In genomic region chr1:244049969-244050834, GRCh38 we compare ENCODE assay signal across 8 cellular contexts. TPM values are rescaled to one million over a fixed set of nuclear protein-coding genes. Genes with fewer than 3 reads are reported as not detected.
DNase-seq lines count a peak whose midpoint lies in the region; ATAC-seq and TF ChIP-seq lines count a peak whose summit lies in the region.

No MANE protein-coding gene starts in this region.

- peak overlapping the region; percentile 97 for H3K4me2 ChIP-seq in GM23338

- ATAC-seq in GM23338 (no peak), heart right ventricle (no peak), GM18873 (IDR thresholded peaks at IDR 0.05; ENCODE audit: low FRiP score, unreplicated experiment) (no peak)

- H3K9me2 ChIP-seq in GM23338 (ENCODE audit: insufficient read depth), result no peaks in the 10 kb centered on the region

- intact Hi-C loops in A673 (cut with micrococcal nuclease; ENCODE audit: unreplicated experiment), result loop anchor here (2.0 kb wide), 1 partner anchor 223 kb away; no protein-coding TSS in a partner anchor
- intact Hi-C loops in activated CD4-positive, alpha-beta memory T cell treated with anti-CD3 and anti-CD28 coated beads for 36 hours (cut with micrococcal nuclease), result loop anchor here (5.0 to 10.0 kb wide), 3 partner anchors 222 to 705 kb away; no protein-coding TSS in a partner anchor
- intact Hi-C loops in heart right ventricle (cut with DNase I), result loop anchor here in 5 of 10 donors (2.0 to 10.0 kb wide), 6 partner anchors 87 to 705 kb away; partner anchors contain the start of gene AKT3 (in 1 of the 5)

- whole genome bisulfite sequencing in heart right ventricle, 2 donors, result 3 to 5% methylated on average over 22 of the region's 22 CpGs

- H3K27ac ChIP-seq in A673 (ENCODE audit: low read depth, low read length, poor library complexity, severe bottlenecking), result peak overlapping the region; percentile 58
- no peak overlapping the region for H3K27ac ChIP-seq in GM23338 (ENCODE audit: low read depth)
- peak overlapping the region in 9 of 10 donors; percentile 65 to 91 (median 76) for H3K27ac ChIP-seq in heart right ventricle

- H3K36me3 Mint-ChIP-seq in GM23338 (ENCODE audit: low read depth), result peaks cover 2% of the 10 kb centered on the region; the same call in 1 of the 3 replicates
- no peaks in the 10 kb centered on the region for H3K36me3 Mint-ChIP-seq in activated CD4-positive, alpha-beta memory T cell treated with anti-CD3 and anti-CD28 coated beads for 36 hours

- H3K4me3 Mint-ChIP-seq in GM23338, result peak overlapping the region; percentile 97
- H3K4me3 Mint-ChIP-seq in activated CD4-positive, alpha-beta memory T cell treated with anti-CD3 and anti-CD28 coated beads for 36 hours, result peak overlapping the region; percentile 88

- DNase-seq in A673 (ENCODE audit: low spot score), result peak; percentile 19
- DNase-seq in GM23338 (ENCODE audit: low spot score), result peak; percentile 26
- no peak for DNase-seq in activated CD4-positive, alpha-beta memory T cell treated with anti-CD3 and anti-CD28 coated beads for 36 hours
- no peak for DNase-seq in heart right ventricle
- DNase-seq in skeletal muscle cell (ENCODE audit: low read depth), result no peak
- no peak for DNase-seq in mucosa of gallbladder (ENCODE audit: low spot score)
- no peak for DNase-seq in retina

- BruUV-seq in A673 (replicated peaks; lab: Mats Ljungman, UMichigan), result TSS peak; percentile 27

- H3F3A ChIP-seq in GM23338 (replicated peaks; ENCODE audit: low read depth), result peaks cover 4% of the 10 kb centered on the region; the same call in 1 of the 2 replicates

- H3K9me3 ChIP-seq in A673 (ENCODE audit: low read depth, low read length, poor library complexity, severe bottlenecking) (no peaks in the 10 kb centered on the region), heart right ventricle (no peaks in the 10 kb centered on the region)

- H3K79me2 ChIP-seq in GM23338 (replicated peaks; ENCODE audit: insufficient read depth), result peaks cover 48% of the 10 kb centered on the region

- peaks cover 19% of the 10 kb centered on the region for H3K27me3 Mint-ChIP-seq in GM23338 (ENCODE audit: insufficient read depth, low read depth, poor library complexity)
- H3K27me3 Mint-ChIP-seq in activated CD4-positive, alpha-beta memory T cell treated with anti-CD3 and anti-CD28 coated beads for 36 hours, result no peaks in the 10 kb centered on the region

- H2AFZ ChIP-seq in GM23338, result no peak overlapping the region

- no peaks in the 10 kb centered on the region for H3K9me3 Mint-ChIP-seq in GM23338
- H3K9me3 Mint-ChIP-seq in activated CD4-positive, alpha-beta memory T cell treated with anti-CD3 and anti-CD28 coated beads for 36 hours, result no peaks in the 10 kb centered on the region

- no peak for TF ChIP-seq CTCF in A673 (conservative IDR thresholded peaks at IDR 0.05; ENCODE audit: low read depth, low read length)
- TF ChIP-seq CTCF in GM23338 (conservative IDR thresholded peaks at IDR 0.05; ENCODE audit: low read depth in 2 of 2), result no peak
- TF ChIP-seq CTCF in heart right ventricle (IDR thresholded peaks at IDR 0.05), result no peak

- H3K4me1 ChIP-seq in A673 (ENCODE audit: insufficient read depth, low read length, poor library complexity, severe bottlenecking), result peaks cover 32% of the 10 kb centered on the region
- peaks cover 43% of the 10 kb centered on the region for H3K4me1 ChIP-seq in GM23338 (ENCODE audit: insufficient read depth)
- peaks cover 0 to 48% (median 35%) of the 10 kb centered on the region in 9 donors for H3K4me1 ChIP-seq in heart right ventricle

- CTCF ChIA-PET in A673 (lab: Charles Lee), result no interaction called here
- CTCF ChIA-PET in activated CD4-positive, alpha-beta memory T cell treated with anti-CD3 and anti-CD28 coated beads for 36 hours (lab: Charles Lee), result no interaction called here

- H3K36me3 ChIP-seq in A673 (ENCODE audit: insufficient read depth, low read length, poor library complexity, severe bottlenecking) (peaks cover 12% of the 10 kb centered on the region), GM23338 (ENCODE audit: insufficient read depth) (no peaks in the 10 kb centered on the region), heart right ventricle (peaks cover 0 to 18% (median 14%) of the 10 kb centered on the region in 9 donors)

- POLR2A ChIA-PET in A673 (lab: Charles Lee; ENCODE audit: low non-redundant PET), result no interaction called here
- POLR2A ChIA-PET in activated CD4-positive, alpha-beta memory T cell treated with anti-CD3 and anti-CD28 coated beads for 36 hours (lab: Charles Lee), result interaction anchor here (1.1 kb wide), 1 partner anchor 11 kb away, joined by 3 read pairs; no protein-coding TSS in a partner anchor

- peaks cover 18% of the 10 kb centered on the region; the same call in 1 of the 2 replicates for H4K20me1 ChIP-seq in GM23338 (replicated peaks; ENCODE audit: insufficient read depth)

- peaks cover 13% of the 10 kb centered on the region for H3K4me1 Mint-ChIP-seq in GM23338
- H3K4me1 Mint-ChIP-seq in activated CD4-positive, alpha-beta memory T cell treated with anti-CD3 and anti-CD28 coated beads for 36 hours (ENCODE audit: low read depth), result peaks cover 41% of the 10 kb centered on the region

- peak overlapping the region; percentile 65; the same call in 1 of the 2 replicates for H3K27ac Mint-ChIP-seq in GM23338
- H3K27ac Mint-ChIP-seq in activated CD4-positive, alpha-beta memory T cell treated with anti-CD3 and anti-CD28 coated beads for 36 hours, result peak overlapping the region; percentile 81

- H3K27me3 ChIP-seq in A673 (replicated peaks; ENCODE audit: insufficient read depth, low read depth, low read length, poor library complexity) (no peaks in the 10 kb centered on the region), GM23338 (ENCODE audit: insufficient read depth) (peaks cover 13% of the 10 kb centered on the region), heart right ventricle (no peaks in the 10 kb centered on the region)

- peak overlapping the region; percentile 61 for H3K4me3 ChIP-seq in A673 (ENCODE audit: low read depth, low read length, poor library complexity, severe bottlenecking)
- H3K4me3 ChIP-seq in GM23338, result peak overlapping the region; percentile 87
- H3K4me3 ChIP-seq in heart right ventricle, result peak overlapping the region; percentile 18 to 93 (median 74)
- peak overlapping the region; percentile 64 for H3K4me3 ChIP-seq in skeletal muscle cell (ENCODE audit: low read depth, low read length)

TF ChIP-seq in GM23338, 12 proteins besides CTCF, POLR2A, EP300 and RAD21 (continues in another document):
- TF ChIP-seq CREB1 (CRISPR knock-in tag; IDR thresholded peaks at IDR 0.05; ENCODE audit: low read depth) (no peak), ETS1 (IDR thresholded peaks at IDR 0.05) (no peak)

RNA-seq across cellular contexts. Expression of gene ZBTB18, which starts 0.9 kb away (rescaled TPM):
- total RNA-seq in A673 (2021), result 15.2 and 15.5 TPM in 2 replicates
- total RNA-seq in GM23338 (2014; rRNA removed; shearing (Covaris generic)), result 12.2 and 16.5 TPM in 2 replicates
- 5.5 and 6.7 TPM in 2 replicates for polyA plus RNA-seq in GM23338 (2016; fragmentation: Nextera tagmentation; extraction: Ambion mirVana)
- total RNA-seq in activated CD4-positive, alpha-beta memory T cell treated with anti-CD3 and anti-CD28 coated beads for 36 hours, result 1 to 10 TPM; 4.7 to 5.1 TPM
- total RNA-seq in heart right ventricle, result 10 to 100 TPM; 17.7 to 33.7 (median 20.8) TPM
- 10 to 100 TPM in 1 of 2 donors, 1 to 10 TPM in 1; 7.5 to 13.1 TPM for polyA plus RNA-seq in heart right ventricle
- 27.6 TPM for total RNA-seq in mucosa of gallbladder

Comparison
In these comparisons a context has a peak if more than half of its experiments do, and no peak if none do; other contexts are left out.
1. DNase-seq: peak in A673 (single experiment) and GM23338 (single experiment); none in activated CD4-positive, alpha-beta memory T cell treated with anti-CD3 and anti-CD28 coated beads for 36 hours (single experiment), heart right ventricle (0 of 2), skeletal muscle cell (single experiment), mucosa of gallbladder (single experiment) and retina (single experiment).
2. Peak in every context shown above with its lines, with median percentiles within 50 percentile points of each other: H3K4me3 ChIP-seq.